Comparison of ENCODE assay signal across 24 cellular contexts in the genomic region with DNA sequence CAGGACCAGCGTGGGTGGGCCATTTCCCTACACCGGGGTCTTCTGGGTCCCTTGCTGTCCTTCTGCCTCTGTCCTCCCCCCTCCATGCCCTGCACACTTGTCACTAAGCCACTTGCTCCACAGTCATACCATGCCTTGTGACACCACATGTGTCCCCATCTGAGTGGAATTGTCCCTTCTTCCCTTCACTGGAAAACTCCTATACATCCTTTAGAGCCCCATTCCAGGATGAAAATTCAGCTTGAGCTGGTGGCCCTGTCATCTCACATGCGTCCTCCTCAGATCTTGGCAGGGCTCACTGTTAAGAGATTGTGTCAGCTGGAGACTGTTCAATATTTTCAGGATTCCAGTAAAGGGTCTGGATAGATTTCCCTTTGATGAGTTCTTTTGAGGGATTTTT.
"Had no signal": no experiment of that assay in that cellular context is flagged by ENCODE, and none has a peak within 500 bp of the region (broad histone marks: within the 10 kb centered on the region; RNA-seq: fewer than 3 reads in every experiment).

No MANE protein-coding gene starts in this region.

- H3K27ac ChIP-seq: colonic mucosa, dorsolateral prefrontal cortex, epithelial cell of prostate, esophagus squamous epithelium, gastrocnemius medialis, heart left ventricle, hepatocyte, left lung, lower lobe of right lung had no signal

- H3K4me1 ChIP-seq: colonic mucosa, gastrocnemius medialis, heart left ventricle, left lung, lower lobe of right lung had no signal

- H3K27ac Mint-ChIP-seq: immature natural killer cell; naive thymus-derived CD4-positive, alpha-beta T cell had no signal

- H3K9me3 Mint-ChIP-seq: immature natural killer cell had no signal

- H3K27me3 ChIP-seq: colonic mucosa, dorsolateral prefrontal cortex, hepatocyte, left lung had no signal

- ATAC-seq: esophagus mucosa; gastrocnemius medialis; heart left ventricle; left cardiac atrium; left lung; left ventricle myocardium superior; lower lobe of right lung; naive thymus-derived CD4-positive, alpha-beta T cell had no signal

- H3K4me1 Mint-ChIP-seq: immature natural killer cell; naive thymus-derived CD4-positive, alpha-beta T cell had no signal

- H3K36me3 ChIP-seq: colonic mucosa, esophagus squamous epithelium, gastrocnemius medialis, heart left ventricle, left lung, lower lobe of right lung had no signal

- H3K4me3 ChIP-seq: colonic mucosa, dorsolateral prefrontal cortex, esophagus squamous epithelium, gastrocnemius medialis, heart left ventricle, hepatocyte, left lung, lower lobe of right lung had no signal

- H3K36me3 Mint-ChIP-seq: immature natural killer cell; naive thymus-derived CD4-positive, alpha-beta T cell had no signal

- H3K4me3 Mint-ChIP-seq: immature natural killer cell; naive thymus-derived CD4-positive, alpha-beta T cell had no signal

- DNase-seq: colonic mucosa; dermis blood vessel endothelial cell; dorsolateral prefrontal cortex; effector CD4-positive, alpha-beta T cell; effector memory CD4-positive, alpha-beta T cell; erythroblast; esophagus squamous epithelium; foreskin fibroblast; foreskin melanocyte; gastrocnemius medialis; heart left ventricle; hypothalamus; immature natural killer cell; islet precursor cell; left cardiac atrium; left lung; left ventricle myocardium superior; lower lobe of right lung; mesenchymal stem cell; midbrain; naive thymus-derived CD4-positive, alpha-beta T cell had no signal

- H3K9me3 ChIP-seq: colonic mucosa, esophagus squamous epithelium, gastrocnemius medialis, heart left ventricle, left lung, lower lobe of right lung had no signal
